8 cellular contexts compared by ENCODE assay signal in the genomic region with DNA sequence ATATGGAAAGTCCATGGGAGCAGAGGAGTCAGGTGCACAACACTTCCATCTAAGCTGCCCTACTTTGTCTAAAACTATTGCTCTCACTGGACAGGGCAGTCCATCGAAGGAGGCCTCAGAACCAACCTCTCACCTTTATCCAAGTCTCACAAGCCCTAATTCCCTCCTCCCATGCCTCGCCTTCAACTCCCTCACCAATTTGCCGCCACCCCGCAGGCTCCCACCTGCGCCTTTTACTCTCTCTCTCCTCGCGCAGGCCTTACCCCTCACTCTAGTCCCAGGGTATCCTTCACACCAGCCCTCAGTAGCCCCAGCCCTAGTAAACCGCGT. TPM values are rescaled to one million over a fixed set of nuclear protein-coding genes. Genes with fewer than 3 reads are reported as not detected.
DNase-seq lines count a peak whose midpoint lies in the region; ATAC-seq and TF ChIP-seq lines count a peak whose summit lies in the region.

No MANE protein-coding gene starts in this region.

- no peak for TF ChIP-seq EP300 in ovary (IDR thresholded peaks at IDR 0.05)

- H3K4me3 ChIP-seq in OCI-LY3 (ENCODE audit: low read length) (peak overlapping the region; percentile 83), epithelial cell of esophagus (ENCODE audit: low read length) (peak overlapping the region; percentile 97), ovary (peak overlapping the region; percentile 88)

- no peak for DNase-seq in epithelial cell of esophagus (ENCODE audit: low read depth)
- no peak for DNase-seq in ovary
- no peak for DNase-seq in NCI-H774 (lab: John Stamatoyannopoulos, UW)
- DNase-seq in sciatic nerve (ENCODE audit: low spot score) = no peak
- DNase-seq in HPDE6-E6E7 (ENCODE audit: extremely low spot score) = no peak
- DNase-seq in AG20443 (ENCODE audit: low spot score) = no peak

- no peak overlapping the region for H3K27ac ChIP-seq in OCI-LY3 (ENCODE audit: low read length)
- H3K27ac ChIP-seq in ovary = peak overlapping the region; percentile 53 to 72

- H2AFZ ChIP-seq in OCI-LY3 (ENCODE audit: low read depth, low read length) = peak overlapping the region; percentile 61; the same call in 1 of the 2 replicates

- TF ChIP-seq POLR2A in ovary (IDR thresholded peaks at IDR 0.05) = no peak

- H3K79me2 ChIP-seq in OCI-LY3 (ENCODE audit: low read length) = peaks cover 24% of the 10 kb centered on the region

- H3K9ac ChIP-seq in OCI-LY3 (ENCODE audit: low read length) = peak overlapping the region; percentile 75

- peak overlapping the region; percentile 89 for H3K4me2 ChIP-seq in OCI-LY3 (ENCODE audit: low read length)

- H3K4me1 ChIP-seq in OCI-LY3 (ENCODE audit: low read length) = peaks cover 6% of the 10 kb centered on the region
- H3K4me1 ChIP-seq in ovary (ENCODE audit: insufficient read depth) = peaks cover 4% of the 10 kb centered on the region

- H3K36me3 ChIP-seq in OCI-LY3 (replicated peaks; ENCODE audit: low read depth, low read length) (no peaks in the 10 kb centered on the region), ovary (no peaks in the 10 kb centered on the region)

- intact Hi-C loops in ovary (cut with DNase I) = loop anchor here in 2 of 4 donors (10.0 kb wide), 2 partner anchors 91 to 241 kb away; partner anchors contain the start of genes CAVIN3 (in 1 of the 2) and TRIM3 (in 1 of the 2)
- intact Hi-C loops in sciatic nerve (cut with DNase I) = no loop called here

- H4K20me1 ChIP-seq in OCI-LY3 (ENCODE audit: insufficient read depth, low read length) = 0 out of 2 replicates have a peak, but pooled peaks cover 4% of the 10 kb centered on the region

- no peaks in the 10 kb centered on the region for H3K27me3 ChIP-seq in OCI-LY3 (ENCODE audit: low read depth, low read length)
- H3K27me3 ChIP-seq in ovary = no peaks in the 10 kb centered on the region

- no peak for TF ChIP-seq CTCF in OCI-LY3 (IDR thresholded peaks at IDR 0.05; ENCODE audit: low read depth, low read length)
- TF ChIP-seq CTCF in epithelial cell of esophagus (IDR thresholded peaks at IDR 0.05; ENCODE audit: insufficient read depth, low read depth, low read length, missing control alignments) = no peak
- no peak for TF ChIP-seq CTCF in ovary (IDR thresholded peaks at IDR 0.05)

- WGBS in ovary, 3 donors = 0 to 2% (median 1%) methylated on average over 9 of the region's 9 CpGs

- ATAC-seq in GM21528 (IDR thresholded peaks at IDR 0.05; ENCODE audit: low FRiP score, unreplicated experiment) = peak; percentile 1
- no peak for ATAC-seq in sciatic nerve

- H3K9me3 ChIP-seq in OCI-LY3 (ENCODE audit: insufficient read depth, low read length) = no peaks in the 10 kb centered on the region
- no peaks in the 10 kb centered on the region for H3K9me3 ChIP-seq in ovary

RNA-seq across cellular contexts. Expression of gene FHIP1B, which starts 0.5 kb away (rescaled TPM):
- total RNA-seq in ovary (10 to 100 TPM; 26.9 to 59.1 (median 35.7) TPM), sciatic nerve (36.8 TPM)
- polyA plus RNA-seq in ovary = 10 to 100 TPM; 15.9 to 43.8 TPM

RNA-seq across cellular contexts. Expression of gene CNGA4, which starts 4.9 kb away (rescaled TPM):
- 1 to 10 TPM in 2 of 7 donors, under 1 TPM in 5; 0.18 to 2.9 (median 0.72) TPM for total RNA-seq in ovary
- polyA plus RNA-seq in ovary = under 1 TPM; 0.10 to 0.38 TPM
- total RNA-seq in sciatic nerve = 0.31 TPM

RNA-seq across cellular contexts. Expression of gene CCKBR, which starts 25.7 kb away (rescaled TPM):
- total RNA-seq in ovary (1 to 10 TPM in 1 of 7 donors, under 1 TPM in 2, not detected in 4; 0.42 to 4.3 (median 0.80) TPM), sciatic nerve (1.1 TPM)
- polyA plus RNA-seq in ovary = 1 to 10 TPM in 1 of 2 donors, under 1 TPM in 1; 0.35 to 8.1 TPM

RNA-seq across cellular contexts. Expression of gene C11orf42, which starts 28.6 kb away (rescaled TPM):
- not detected for total RNA-seq in ovary
- polyA plus RNA-seq in ovary = not detected
- not detected for total RNA-seq in sciatic nerve

RNA-seq across cellular contexts. Expression of gene OR52W1, which starts 34.9 kb away (rescaled TPM):
- not detected for total RNA-seq in ovary
- polyA plus RNA-seq in ovary = not detected
- total RNA-seq in sciatic nerve = not detected
